ENCODE assay signal across 7 cellular contexts in genomic region chr11:64334764-64335741, GRCh38. TPM values are rescaled to one million over a fixed set of nuclear protein-coding genes. Genes with fewer than 3 reads are reported as not detected.
DNase-seq lines count a peak whose midpoint lies in the region; ATAC-seq and TF ChIP-seq lines count a peak whose summit lies in the region.

No MANE protein-coding gene starts in this region.

- H3K36me3 ChIP-seq in lower lobe of right lung (no peaks in the 10 kb centered on the region), MM.1S (replicated peaks; ENCODE audit: insufficient read depth, low read length) (no peaks in the 10 kb centered on the region)

- H2AFZ ChIP-seq in MM.1S (ENCODE audit: low read length) = no peak overlapping the region

- TF ChIP-seq CTCF in lower lobe of right lung (IDR thresholded peaks at IDR 0.05) = no peak
- no peak for TF ChIP-seq CTCF in MM.1S (IDR thresholded peaks at IDR 0.05; ENCODE audit: low read length)

- peaks cover 7% of the 10 kb centered on the region; the same call in 1 of the 2 replicates for H3F3A ChIP-seq in MM.1S (ENCODE audit: insufficient read depth, low read length)

- intact Hi-C loops in lower lobe of right lung (cut with DNase I) = no loop called here

- H3K9ac ChIP-seq in MM.1S (ENCODE audit: low read length) = no peak overlapping the region

- H3K79me2 ChIP-seq in MM.1S (ENCODE audit: low read length) = peaks cover 8% of the 10 kb centered on the region

- no peaks in the 10 kb centered on the region for H4K20me1 ChIP-seq in MM.1S (ENCODE audit: insufficient read depth, low read length)

- H3K27me3 ChIP-seq in lower lobe of right lung (ENCODE audit: low read depth) (no peaks in the 10 kb centered on the region), MM.1S (replicated peaks; ENCODE audit: insufficient read depth, low read length) (no peaks in the 10 kb centered on the region)

- H3K27ac ChIP-seq in lower lobe of right lung (no peak overlapping the region), MM.1S (ENCODE audit: low read length) (no peak overlapping the region)

- H3K9me2 ChIP-seq in MM.1S (replicated peaks; ENCODE audit: insufficient read depth, low read length) = no peaks in the 10 kb centered on the region

- no peak overlapping the region for H3K4me2 ChIP-seq in MM.1S (ENCODE audit: low read depth, low read length)

- peak; percentile 82 for DNase-seq in GF-D8 (lab: John Stamatoyannopoulos, UW)
- peak; percentile 92 for DNase-seq in NCI-H524 treated with DMSO at 0.1 percent for 48 hours (lab: John Stamatoyannopoulos, UW)
- peak; percentile 99 for DNase-seq in amniotic epithelial cell (ENCODE audit: low read depth)
- DNase-seq in lower lobe of right lung = peak; percentile 79
- no peak for DNase-seq in MM.1S

- H3K4me3 ChIP-seq in lower lobe of right lung (no peak overlapping the region), MM.1S (ENCODE audit: low read length) (no peak overlapping the region)

- ATAC-seq in GM19455 (IDR thresholded peaks at IDR 0.05; ENCODE audit: unreplicated experiment) = peak; percentile 74
- ATAC-seq in HG03432 (IDR thresholded peaks at IDR 0.05; ENCODE audit: unreplicated experiment) = peak; percentile 83
- peak; percentile 86 to 87 for ATAC-seq in lower lobe of right lung

- H3K9me3 ChIP-seq in lower lobe of right lung (no peaks in the 10 kb centered on the region), MM.1S (replicated peaks; ENCODE audit: insufficient read depth, low read length) (no peaks in the 10 kb centered on the region)

- H3K4me1 ChIP-seq in lower lobe of right lung (peaks cover 29% of the 10 kb centered on the region), MM.1S (ENCODE audit: low read length) (peaks cover 4% of the 10 kb centered on the region; the same call in 1 of the 2 replicates)

RNA-seq across cellular contexts. Expression of gene CCDC88B, which starts 5.0 kb away (rescaled TPM):
- total RNA-seq in lower lobe of right lung = 40.0 TPM

RNA-seq across cellular contexts. Expression of gene PRDX5, which starts 17.1 kb away (rescaled TPM):
- total RNA-seq in lower lobe of right lung = 203 TPM

RNA-seq across cellular contexts. Expression of gene TRMT112, which starts 17.7 kb away (rescaled TPM):
- 178 TPM for total RNA-seq in lower lobe of right lung

RNA-seq across cellular contexts. Expression of gene RPS6KA4, which starts 23.9 kb away (rescaled TPM):
- 36.1 TPM for total RNA-seq in lower lobe of right lung

RNA-seq across cellular contexts. Expression of gene ESRRA, which starts 29.7 kb away (rescaled TPM):
- 47.9 TPM for total RNA-seq in lower lobe of right lung
